14 cellular contexts compared by ENCODE assay signal in genomic region chr15:81163961-81164800, GRCh38. TPM values are rescaled to one million over a fixed set of nuclear protein-coding genes. Genes with fewer than 3 reads are reported as not detected.
DNase-seq lines count a peak whose midpoint lies in the region; ATAC-seq and TF ChIP-seq lines count a peak whose summit lies in the region.
"Had no signal": no experiment of that assay in that cellular context is flagged by ENCODE, and none has a peak within 500 bp of the region (broad histone marks: within the 10 kb centered on the region; RNA-seq: fewer than 3 reads in every experiment).

No MANE protein-coding gene starts in this region.

- no peaks in the 10 kb centered on the region for H3K9me3 Mint-ChIP-seq in endothelial cell (ENCODE audit: unreplicated experiment)
- H3K9me3 Mint-ChIP-seq: activated CD8-positive, alpha-beta T cell treated with anti-CD3 and anti-CD28 coated beads for 36 hours had no signal

- ATAC-seq in HCT116 = peak; percentile 73
- ATAC-seq: activated CD8-positive, alpha-beta T cell treated with anti-CD3 and anti-CD28 coated beads for 36 hours; gastroesophageal sphincter; mucosa of descending colon had no signal

- H3K4me1 Mint-ChIP-seq in endothelial cell (ENCODE audit: unreplicated experiment) = peaks cover 24% of the 10 kb centered on the region

- RAD21 ChIA-PET in HCT116 (lab: Charles Lee; ENCODE audit: low non-redundant PET in 1 of 2, low total read pairs in 2 of 2, uncharacterized antibody in 2 of 2, unreplicated experiment in 2 of 2) = no interaction called here

- H3K27me3 ChIP-seq in ACC112 (ENCODE audit: insufficient read depth, low read length) = no peaks in the 10 kb centered on the region
- peaks cover 3% of the 10 kb centered on the region; the same call in 1 of the 2 replicates for H3K27me3 ChIP-seq in HCT116 (ENCODE audit: insufficient read depth, low read length)

- intact Hi-C loops in HCT116 (cut with micrococcal nuclease) = no loop called here

- no peaks in the 10 kb centered on the region for H3K36me3 ChIP-seq in ACC112 (ENCODE audit: insufficient read depth, low read length)
- H3K36me3 ChIP-seq in HCT116 (ENCODE audit: control insufficient read depth in 1 of 2, insufficient read depth in 2 of 2, low read length in 2 of 2) = no peaks in the 10 kb centered on the region
- H3K36me3 ChIP-seq: gastroesophageal sphincter had no signal

- no peak for TF ChIP-seq POLR2A in HCT116 (IDR thresholded peaks at IDR 0.05; ENCODE audit: borderline replicate concordance, extremely low read depth, insufficient read depth, insufficient read length)

- no peak overlapping the region for H3K4me2 ChIP-seq in HCT116 (ENCODE audit: low read length)

- H3K4me3 Mint-ChIP-seq in endothelial cell (ENCODE audit: unreplicated experiment) = no peak overlapping the region
- H3K4me3 Mint-ChIP-seq: activated CD8-positive, alpha-beta T cell treated with anti-CD3 and anti-CD28 coated beads for 36 hours; IgD-negative memory B cell had no signal

- H3K4me3 ChIP-seq in ACC112 (ENCODE audit: low read depth, low read length) (no peak overlapping the region), HCT116 (replicated peaks in 1 of 2; ENCODE audit: low read depth in 1 of 2, low read length in 2 of 2) (no peak overlapping the region)
- H3K4me3 ChIP-seq: gastroesophageal sphincter, mucosa of descending colon, skin epidermis had no signal

- BruUV-seq in HCT116 (replicated peaks; lab: Mats Ljungman, UMichigan) = no TSS peak

- no peaks in the 10 kb centered on the region for H3K9me3 ChIP-seq in HCT116 (ENCODE audit: control insufficient read depth in 1 of 2, insufficient read depth in 1 of 2, low read depth in 1 of 2, low read length in 2 of 2)
- H3K9me3 ChIP-seq: gastroesophageal sphincter, mucosa of descending colon had no signal

- H2AFZ ChIP-seq in ACC112 (ENCODE audit: low read length, unreplicated experiment) (no peak overlapping the region), HCT116 (ENCODE audit: low read depth, low read length, poor library complexity, severe bottlenecking) (no peak overlapping the region)

- peaks cover 6% of the 10 kb centered on the region for H3K27me3 Mint-ChIP-seq in endothelial cell (ENCODE audit: unreplicated experiment)

- 0 out of 2 replicates have a peak, but pooled peaks have one; percentile 16 for TF ChIP-seq RAD21 in HCT116 (IDR thresholded peaks at IDR 0.05; ENCODE audit: low read depth)

- H3K9me2 ChIP-seq in HCT116 (ENCODE audit: insufficient read depth) = no peaks in the 10 kb centered on the region

- POLR2A ChIA-PET in HCT116 (lab: Charles Lee) = interaction anchor here (0.8 kb wide), 1 partner anchor 9 kb away, joined by 4 read pairs; no protein-coding TSS in a partner anchor
- POLR2A ChIA-PET in HEK293T (lab: Yijun Ruan, JAX) = interaction anchor here (0.6 kb wide), 1 partner anchor 56 kb away, joined by 3 read pairs; no protein-coding TSS in a partner anchor

- H3K79me2 ChIP-seq in ACC112 (ENCODE audit: control insufficient read depth, insufficient read depth, low read length, unreplicated experiment) = no peaks in the 10 kb centered on the region
- H3K79me2 ChIP-seq in HCT116 (ENCODE audit: insufficient read depth, low read length) = no peaks in the 10 kb centered on the region

- no peak for DNase-seq in HCT116 (ENCODE audit: low read depth, low spot score)
- DNase-seq in amniotic stem cell (lab: John Stamatoyannopoulos, UW) = peak; percentile 35
- DNase-seq in foreskin melanocyte = peak; percentile 22
- DNase-seq in NCI-H510A (lab: John Stamatoyannopoulos, UW) = no peak
- DNase-seq in HEK293T (ENCODE audit: extremely low spot score) = no peak
- no peak for DNase-seq in SHP77 (lab: John Stamatoyannopoulos, UW)
- no peak for DNase-seq in endothelial cell (ENCODE audit: low spot score)
- DNase-seq: activated CD8-positive, alpha-beta T cell treated with anti-CD3 and anti-CD28 coated beads for 36 hours; mucosa of descending colon had no signal

- H3K27ac Mint-ChIP-seq in endothelial cell (ENCODE audit: unreplicated experiment) = no peak overlapping the region
- H3K27ac Mint-ChIP-seq: activated CD8-positive, alpha-beta T cell treated with anti-CD3 and anti-CD28 coated beads for 36 hours; IgD-negative memory B cell had no signal

- 0 out of 2 replicates have a peak overlapping the region, but pooled peaks have one; percentile 14 for H3K27ac ChIP-seq in ACC112 (ENCODE audit: low read depth, low read length)
- no peak overlapping the region for H3K27ac ChIP-seq in HCT116 (ENCODE audit: low read depth, low read length)
- H3K27ac ChIP-seq: C4-2B had no signal

- H3K4me1 ChIP-seq in ACC112 (ENCODE audit: control insufficient read depth, insufficient read depth, low read length, unreplicated experiment) = peaks cover 29% of the 10 kb centered on the region
- no peaks in the 10 kb centered on the region for H3K4me1 ChIP-seq in HCT116 (ENCODE audit: control insufficient read depth in 1 of 2, insufficient read depth in 2 of 2, low read length in 2 of 2)

- no peak overlapping the region for H3K9ac ChIP-seq in HCT116 (ENCODE audit: low read length)

- CTCF ChIA-PET in HCT116 (lab: Charles Lee) (interaction anchor here (1.0 to 3.8 kb wide), 3 partner anchors 9 to 102 kb away, joined by 3 to 19 read pairs (median 9); no protein-coding TSS in a partner anchor), HEK293T (lab: Yijun Ruan, JAX) (interaction anchor here (0.6 to 2.3 kb wide), 3 partner anchors 8 to 195 kb away, joined by 3 to 14 read pairs (median 5); no protein-coding TSS in a partner anchor)

- H4K20me1 ChIP-seq in HCT116 (ENCODE audit: insufficient read depth) = no peaks in the 10 kb centered on the region

- TF ChIP-seq CTCF in HCT116 (IDR thresholded peaks at IDR 0.05 in 2 of 3, conservative IDR thresholded peaks at IDR 0.05 in 1 of 3; ENCODE audit: borderline replicate concordance in 1 of 3, insufficient read depth in 1 of 3, low read depth in 2 of 3, low read length in 2 of 3) = no peak; a peak in 1 of 6 replicates
- no peak for TF ChIP-seq CTCF in endothelial cell (IDR thresholded peaks at IDR 0.05; ENCODE audit: unreplicated experiment)

- H3K36me3 Mint-ChIP-seq in endothelial cell (ENCODE audit: low read depth, unreplicated experiment) = peaks cover 16% of the 10 kb centered on the region
- H3K36me3 Mint-ChIP-seq: IgD-negative memory B cell had no signal

TF ChIP-seq in HCT116, 20 proteins besides CTCF, POLR2A, EP300 and RAD21:
- no peak for TF ChIP-seq EGR1 (IDR thresholded peaks at IDR 0.05; ENCODE audit: low read depth)

TF ChIP-seq in HEK293T, 16 proteins besides CTCF, POLR2A, EP300 and RAD21:
- TF ChIP-seq TARDBP (IDR thresholded peaks at IDR 0.05) = no peak
- no peak for TF ChIP-seq FOXK2 (IDR thresholded peaks at IDR 0.05)
- TF ChIP-seq FOXM1 (IDR thresholded peaks at IDR 0.05; ENCODE audit: borderline replicate concordance) = no peak
- no peak for TF ChIP-seq FOXA1 (IDR thresholded peaks at IDR 0.05)
- no peak for TF ChIP-seq BHLHE40 (IDR thresholded peaks at IDR 0.05; ENCODE audit: borderline replicate concordance)
- no peak for TF ChIP-seq NFRKB (IDR thresholded peaks at IDR 0.05)
- no peak for TF ChIP-seq PKNOX1 (IDR thresholded peaks at IDR 0.05)
- no peak for TF ChIP-seq SUZ12 (IDR thresholded peaks at IDR 0.05)
- TF ChIP-seq CTBP1 (IDR thresholded peaks at IDR 0.05; ENCODE audit: borderline replicate concordance) = no peak
- TF ChIP-seq ARNT (IDR thresholded peaks at IDR 0.05) = no peak
- TF ChIP-seq ELF4 (IDR thresholded peaks at IDR 0.05) = no peak
- no peak for TF ChIP-seq LEF1 (IDR thresholded peaks at IDR 0.05; ENCODE audit: borderline replicate concordance)
- TF ChIP-seq ZNF384 (IDR thresholded peaks at IDR 0.05) = no peak
- no peak for TF ChIP-seq SP1 (IDR thresholded peaks at IDR 0.05)

RNA-seq across cellular contexts. Expression of gene CFAP161, which starts 30.1 kb away (rescaled TPM):
- total RNA-seq in HCT116 (2021; ENCODE audit: unreplicated experiment) (0.15 TPM), endothelial cell (ENCODE audit: unreplicated experiment) (21.1 TPM)
- 0.07 and 0.08 TPM in 2 replicates for polyA plus RNA-seq in HCT116 (2012)
- total RNA-seq: activated CD8-positive, alpha-beta T cell treated with anti-CD3 and anti-CD28 coated beads for 36 hours had no signal
- polyA plus RNA-seq: IgD-negative memory B cell had no signal

RNA-seq across cellular contexts. Expression of gene IL16, which starts 32.5 kb away (rescaled TPM):
- total RNA-seq in HCT116 (2021; ENCODE audit: unreplicated experiment) = 0.81 TPM
- 0.01 and 0.02 TPM in 2 replicates for polyA plus RNA-seq in HCT116 (2012)
- 29.6 TPM for total RNA-seq in endothelial cell (ENCODE audit: unreplicated experiment)

Comparison
In these comparisons a context has a peak if more than half of its experiments do, and no peak if none do; other contexts are left out.
1. DNase-seq: peak in amniotic stem cell (single experiment) and foreskin melanocyte (single experiment); none in HCT116 (single experiment), NCI-H510A (single experiment), HEK293T (single experiment), SHP77 (0 of 2) and endothelial cell (single experiment).
2. RNA of gene CFAP161, which starts 30.1 kb away (total RNA-seq): 21.1 TPM in endothelial cell (single experiment); 0.15 TPM in HCT116 (single experiment); every median in the first group is over 10 times any median in the second.
3. RNA of gene IL16, which starts 32.5 kb away (total RNA-seq): 29.6 TPM in endothelial cell (single experiment); 0.81 TPM in HCT116 (single experiment); every median in the first group is over 10 times any median in the second.